Comparison of ENCODE assay signal across 8 cellular contexts in the genomic region with DNA sequence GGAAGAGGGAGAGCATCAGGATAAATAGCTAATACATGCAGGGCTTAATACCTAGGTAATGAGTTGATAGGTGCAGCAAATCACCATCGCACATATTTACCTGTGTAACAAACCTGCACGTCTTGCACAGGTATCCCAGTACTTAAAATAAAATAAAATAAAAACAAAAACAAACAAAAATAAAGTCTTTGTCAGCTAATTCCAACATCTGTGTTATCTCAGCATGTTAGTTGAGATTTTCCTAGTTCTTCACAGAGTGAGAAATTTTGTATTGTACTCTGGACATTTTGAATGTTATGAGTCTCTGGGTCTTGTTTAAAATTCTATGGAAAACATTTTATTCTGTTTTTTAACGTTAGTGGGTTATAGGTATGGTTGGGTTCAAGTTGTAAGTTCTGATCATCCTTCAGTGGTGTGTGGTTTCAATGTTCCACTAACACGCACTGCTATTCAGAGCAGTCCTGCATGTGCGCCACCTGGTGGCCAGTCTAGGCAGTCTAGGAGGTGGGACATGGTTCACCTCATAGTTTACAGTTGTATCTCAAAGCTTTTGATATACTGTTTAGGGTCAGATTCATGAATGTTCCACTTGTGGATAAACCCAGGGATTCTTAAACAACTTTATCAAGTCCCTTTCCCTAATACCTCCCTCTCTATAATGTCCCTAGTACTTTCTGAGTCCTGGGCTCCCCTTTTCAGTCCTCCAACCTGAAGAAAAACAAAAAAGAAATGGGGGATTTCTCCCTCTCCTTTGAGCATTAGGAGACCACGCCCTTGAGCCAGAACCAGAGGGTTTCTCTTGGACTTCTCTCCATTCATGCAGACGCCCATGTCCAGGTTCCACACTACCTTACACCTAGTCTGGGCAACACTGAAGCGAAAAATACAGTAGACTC.
A peak's percentile ranks its signal among the peaks of the same experiment; 100 is the strongest.
DNase-seq lines count a peak whose midpoint lies in the region; ATAC-seq, FAIRE-seq and TF ChIP-seq lines count a peak whose summit lies in the region.

No MANE protein-coding gene starts in this region.

- no TSS peak for BruUV-seq in MCF 10A (replicated peaks; lab: Mats Ljungman, UMichigan)

- peak; percentile 89 for ATAC-seq in GM18508 (IDR thresholded peaks at IDR 0.05; ENCODE audit: insufficient read depth, unreplicated experiment)
- peak; percentile 92 for ATAC-seq in HG02973 (IDR thresholded peaks at IDR 0.05; ENCODE audit: unreplicated experiment)

- peak; percentile 95 for TF ChIP-seq CTCF in VCaP (conservative IDR thresholded peaks at IDR 0.05)
- TF ChIP-seq CTCF in MCF 10A (IDR thresholded peaks at IDR 0.05; ENCODE audit: unreplicated experiment): peak; percentile 83

- FAIRE-seq in A204.1 (lab: Jason Lieb, UNC) (peak; percentile 93), islet of Langerhans (lab: Jason Lieb, UNC) (peak; percentile 49)

- intact Hi-C loops in MCF 10A (cut with micrococcal nuclease): loop anchor here (1.0 to 10.0 kb wide), 4 partner anchors 41 to 471 kb away; a partner anchor contains a TSS

- peaks cover 16% of the 10 kb centered on the region for H3K27me3 Mint-ChIP-seq in MCF 10A (ENCODE audit: insufficient read depth, unreplicated experiment)

- peaks cover 6% of the 10 kb centered on the region for H3K4me1 Mint-ChIP-seq in MCF 10A (ENCODE audit: insufficient read depth, unreplicated experiment)

- POLR2A ChIA-PET in MCF 10A (lab: Yijun Ruan, JAX): no interaction called here

- no peaks in the 10 kb centered on the region for H3K9me3 Mint-ChIP-seq in MCF 10A (ENCODE audit: unreplicated experiment)

- CTCF ChIA-PET in MCF 10A (lab: Yijun Ruan, JAX): interaction anchor here (0.6 to 1.5 kb wide), 18 partner anchors 8 to 719 kb away, joined by 3 to 8 read pairs (median 3); no protein-coding TSS in a partner anchor

- H3K4me3 Mint-ChIP-seq in MCF 10A (ENCODE audit: unreplicated experiment): no peak overlapping the region

- H3K27ac ChIP-seq in VCaP: no peak overlapping the region

- no peaks in the 10 kb centered on the region for H3K36me3 Mint-ChIP-seq in MCF 10A (ENCODE audit: insufficient read depth, unreplicated experiment)

- no peak overlapping the region for H3K27ac Mint-ChIP-seq in MCF 10A (ENCODE audit: low read depth, unreplicated experiment)

- DNase-seq in NCI-H2029 treated with DMSO at 0.1 percent for 48 hours (lab: John Stamatoyannopoulos, UW) (peak; percentile 40), MCF 10A (ENCODE audit: unreplicated experiment) (peak; percentile 78)
- peak; percentile 67 to 81 for DNase-seq in stimulated activated CD4-positive, alpha-beta T cell treated with anti-CD3 and anti-CD28 coated beads, Interleukin-1b, Interleukin-23, amount 100 ng/mL, for 4 hours (ENCODE audit: low read depth in 2 of 2)
